In genomic region chr16:28126684-28127620, GRCh38 we compare ENCODE assay signal across 24 cellular contexts.
DNase-seq lines count a peak whose midpoint lies in the region; ATAC-seq and TF ChIP-seq lines count a peak whose summit lies in the region.
"Had no signal": no experiment of that assay in that cellular context is flagged by ENCODE, and none has a peak within 500 bp of the region (broad histone marks: within the 10 kb centered on the region; RNA-seq: fewer than 3 reads in every experiment).

No MANE protein-coding gene starts in this region.

- peaks cover 46% of the 10 kb centered on the region for H3K36me3 Mint-ChIP-seq in activated naive CD4-positive, alpha-beta T cell treated with anti-CD3 and anti-CD28 coated beads for 36 hours (ENCODE audit: low read depth)
- H3K36me3 Mint-ChIP-seq in activated naive CD4-positive, alpha-beta T cell treated with anti-CD3 and anti-CD28 coated beads, Interleukin-2, amount 50 U/mL, for 72 hours, result peaks cover 14 to 32% of the 10 kb centered on the region in 2 donors
- peaks cover 7 to 77% (median 40%) of the 10 kb centered on the region in 5 donors for H3K36me3 Mint-ChIP-seq in naive thymus-derived CD4-positive, alpha-beta T cell

- ATAC-seq in activated naive CD4-positive, alpha-beta T cell treated with anti-CD3 and anti-CD28 coated beads, Interleukin-2, amount 50 U/mL, for 72 hours, result peak in 1 of 2 donors; percentile 16
- no peak for ATAC-seq in naive thymus-derived CD4-positive, alpha-beta T cell
- peak; percentile 16 for ATAC-seq in upper lobe of right lung

- CTCF ChIA-PET in activated naive CD4-positive, alpha-beta T cell treated with anti-CD3 and anti-CD28 coated beads for 36 hours (lab: Charles Lee), result no interaction called here
- CTCF ChIA-PET in naive thymus-derived CD4-positive, alpha-beta T cell (lab: Charles Lee), result no interaction called here

- POLR2A ChIA-PET in naive thymus-derived CD4-positive, alpha-beta T cell (lab: Charles Lee), result no interaction called here

- H3K27me3 ChIP-seq in naive thymus-derived CD4-positive, alpha-beta T cell (ENCODE audit: control insufficient read depth in 2 of 2, insufficient read depth in 2 of 2, low read length in 2 of 2), result no peaks in the 10 kb centered on the region
- no peaks in the 10 kb centered on the region for H3K27me3 ChIP-seq in upper lobe of right lung
- H3K27me3 ChIP-seq in thyroid gland, result no peaks in the 10 kb centered on the region
- H3K27me3 ChIP-seq: sigmoid colon, vagina had no signal

- no peaks in the 10 kb centered on the region for H3K27me3 Mint-ChIP-seq in activated naive CD4-positive, alpha-beta T cell treated with anti-CD3 and anti-CD28 coated beads for 36 hours (ENCODE audit: low read depth)
- H3K27me3 Mint-ChIP-seq in naive thymus-derived CD4-positive, alpha-beta T cell, result no peaks in the 10 kb centered on the region
- H3K27me3 Mint-ChIP-seq: activated naive CD8-positive, alpha-beta T cell treated with anti-CD3 and anti-CD28 coated beads, Interleukin-2, amount 10 ng/mL, durations not matched to agents 7 days and 5 days had no signal

- DNase-seq in activated naive CD4-positive, alpha-beta T cell treated with anti-CD3 and anti-CD28 coated beads for 36 hours, result no peak
- DNase-seq in activated naive CD4-positive, alpha-beta T cell treated with Interleukin-2 at 50 U/mL for 16 hours, result no peak
- DNase-seq in activated naive CD4-positive, alpha-beta T cell treated with anti-CD3 and anti-CD28 coated beads, Interleukin-2, amount 50 U/mL, for 72 hours (ENCODE audit: low spot score in 2 of 2), result no peak
- no peak for DNase-seq in naive thymus-derived CD4-positive, alpha-beta T cell
- DNase-seq in upper lobe of right lung (no peak), thyroid gland (no peak), Ammon's horn (ENCODE audit: low spot score) (no peak)
- no peak for DNase-seq in effector CD4-positive, alpha-beta T cell
- DNase-seq: activated CD4-positive, CD25-positive, alpha-beta regulatory T cell; activated CD8-positive, alpha-beta memory T cell treated with anti-CD3 and anti-CD28 coated beads, Interleukin-2, amount 50 U/mL, for 4 hours; activated naive CD8-positive, alpha-beta T cell treated with anti-CD3 and anti-CD28 coated beads, Interleukin-2, amount 10 ng/mL, durations not matched to agents 7 days and 5 days; cortex of kidney; DMS53; hypothalamus; kidney; NCI-H1436 treated with DMSO at 0.1 percent for 48 hours; NCI-H2171; NCI-H526; Right ventricle myocardium superior; sigmoid colon; stimulated activated CD4-positive, alpha-beta T cell treated with anti-CD3 and anti-CD28 coated beads, Interleukin-1b, Interleukin-23, amount 100 ng/mL, for 48 hours had no signal

- intact Hi-C loops in activated naive CD4-positive, alpha-beta T cell treated with anti-CD3 and anti-CD28 coated beads for 36 hours (cut with micrococcal nuclease), result no loop called here
- intact Hi-C loops in naive thymus-derived CD4-positive, alpha-beta T cell (cut with micrococcal nuclease), result no loop called here
- intact Hi-C loops in upper lobe of right lung (cut with DNase I) (no loop called here), thyroid gland (cut with DNase I) (no loop called here)

- TF ChIP-seq POLR2A in thyroid gland (IDR thresholded peaks at IDR 0.05), result no peak

- no peak overlapping the region for H3K4me3 Mint-ChIP-seq in activated naive CD4-positive, alpha-beta T cell treated with anti-CD3 and anti-CD28 coated beads for 36 hours
- peak overlapping the region in 1 of 10 donors; percentile 25 for H3K4me3 Mint-ChIP-seq in naive thymus-derived CD4-positive, alpha-beta T cell
- H3K4me3 Mint-ChIP-seq: activated naive CD8-positive, alpha-beta T cell treated with anti-CD3 and anti-CD28 coated beads, Interleukin-2, amount 10 ng/mL, durations not matched to agents 7 days and 5 days; T-helper 2 cell treated with Interferon-gamma antibody and Interleukin-4, amounts not matched to agents 5 μg/mL and 100 μg/mL, for 36 hours had no signal

- H3K9me3 ChIP-seq in naive thymus-derived CD4-positive, alpha-beta T cell (ENCODE audit: control insufficient read depth in 2 of 3, low read length in 3 of 3), result no peaks in the 10 kb centered on the region
- H3K9me3 ChIP-seq in upper lobe of right lung (no peaks in the 10 kb centered on the region), thyroid gland (no peaks in the 10 kb centered on the region)
- H3K9me3 ChIP-seq: sigmoid colon, vagina had no signal

- no peak overlapping the region for H3K4me3 ChIP-seq in naive thymus-derived CD4-positive, alpha-beta T cell (ENCODE audit: low read length)
- H3K4me3 ChIP-seq in upper lobe of right lung (no peak overlapping the region), thyroid gland (replicated peaks in 1 of 3) (no peak overlapping the region)
- H3K4me3 ChIP-seq: sigmoid colon, vagina had no signal

- H3K36me3 ChIP-seq in naive thymus-derived CD4-positive, alpha-beta T cell (ENCODE audit: control insufficient read depth in 2 of 3, insufficient read depth in 3 of 3, low read length in 3 of 3), result peaks cover 42 to 99% (median 45%) of the 10 kb centered on the region in 3 experiments
- peaks cover 85% of the 10 kb centered on the region for H3K36me3 ChIP-seq in upper lobe of right lung
- peaks cover 18 to 25% of the 10 kb centered on the region in 2 donors for H3K36me3 ChIP-seq in thyroid gland

- no peaks in the 10 kb centered on the region for H3K9me3 Mint-ChIP-seq in activated naive CD4-positive, alpha-beta T cell treated with anti-CD3 and anti-CD28 coated beads for 36 hours
- H3K9me3 Mint-ChIP-seq in activated naive CD4-positive, alpha-beta T cell treated with anti-CD3 and anti-CD28 coated beads, Interleukin-2, amount 50 U/mL, for 72 hours, result no peaks in the 10 kb centered on the region
- peaks cover 0 to 1% (median 0%) of the 10 kb centered on the region in 11 donors for H3K9me3 Mint-ChIP-seq in naive thymus-derived CD4-positive, alpha-beta T cell
- H3K9me3 Mint-ChIP-seq: activated naive CD8-positive, alpha-beta T cell treated with anti-CD3 and anti-CD28 coated beads, Interleukin-2, amount 10 ng/mL, durations not matched to agents 7 days and 5 days; T-helper 2 cell treated with Interferon-gamma antibody and Interleukin-4, amounts not matched to agents 5 μg/mL and 100 μg/mL, for 36 hours had no signal

- no peak for TF ChIP-seq CTCF in upper lobe of right lung (IDR thresholded peaks at IDR 0.05)
- TF ChIP-seq CTCF in thyroid gland (IDR thresholded peaks at IDR 0.05), result no peak

- H3K4me1 ChIP-seq in naive thymus-derived CD4-positive, alpha-beta T cell (ENCODE audit: control insufficient read depth in 2 of 2, insufficient read depth in 2 of 2, low read length in 2 of 2), result no peaks in the 10 kb centered on the region
- H3K4me1 ChIP-seq in upper lobe of right lung (no peaks in the 10 kb centered on the region), thyroid gland (peaks cover 18 to 19% of the 10 kb centered on the region in 2 donors)

- H3K4me1 Mint-ChIP-seq in activated naive CD4-positive, alpha-beta T cell treated with anti-CD3 and anti-CD28 coated beads for 36 hours (ENCODE audit: low read depth), result peaks cover 15% of the 10 kb centered on the region
- H3K4me1 Mint-ChIP-seq in naive thymus-derived CD4-positive, alpha-beta T cell, result peaks cover 10 to 30% (median 23%) of the 10 kb centered on the region in 7 donors

- no peak overlapping the region for H3K27ac ChIP-seq in naive thymus-derived CD4-positive, alpha-beta T cell (ENCODE audit: low read depth, low read length)
- H3K27ac ChIP-seq in upper lobe of right lung (no peak overlapping the region), thyroid gland (no peak overlapping the region)
- H3K27ac ChIP-seq: C4-2B, sigmoid colon, vagina had no signal

- 89 to 92% methylated on average over 14 of the region's 14 CpGs for WGBS in thyroid gland, 2 donors

- H3K27ac Mint-ChIP-seq in activated naive CD4-positive, alpha-beta T cell treated with anti-CD3 and anti-CD28 coated beads for 36 hours, result peak overlapping the region; percentile 69
- H3K27ac Mint-ChIP-seq in activated naive CD4-positive, alpha-beta T cell treated with anti-CD3 and anti-CD28 coated beads, Interleukin-2, amount 50 U/mL, for 72 hours, result peak overlapping the region; percentile 54 to 87
- peak overlapping the region; percentile 1 to 81 (median 72) for H3K27ac Mint-ChIP-seq in naive thymus-derived CD4-positive, alpha-beta T cell
- H3K27ac Mint-ChIP-seq: activated naive CD8-positive, alpha-beta T cell treated with anti-CD3 and anti-CD28 coated beads, Interleukin-2, amount 10 ng/mL, durations not matched to agents 7 days and 5 days; T-helper 2 cell treated with Interferon-gamma antibody and Interleukin-4, amounts not matched to agents 5 μg/mL and 100 μg/mL, for 36 hours had no signal
